In genomic region chr4:108166441-108167315, GRCh38 we compare ENCODE assay signal across 1 cellular context.
TF ChIP-seq lines count a peak whose summit lies in the region.

No MANE protein-coding gene starts in this region.

TF ChIP-seq in K562, 482 proteins besides CTCF, POLR2A, EP300 and RAD21 (continued from another document and continues in another):
- TF ChIP-seq ZBTB2 (IDR thresholded peaks at IDR 0.05) (no peak), HDAC1 (IDR thresholded peaks at IDR 0.05) (peak in 1 of 2 experiments; percentile 27; a peak in 2 of 4 replicates), ZNF239 (CRISPR knock-in tag; IDR thresholded peaks at IDR 0.05) (no peak), BRF1 (IDR thresholded peaks at IDR 0.05; ENCODE audit: borderline replicate concordance, extremely low read depth, insufficient read length) (no peak), TFE3 (CRISPR knock-in tag; IDR thresholded peaks at IDR 0.05) (no peak), SNAPC5 (CRISPR knock-in tag; IDR thresholded peaks at IDR 0.05) (no peak), ZNF507 (tag; conservative IDR thresholded peaks at IDR 0.05) (no peak), ZNF551 (CRISPR knock-in tag; IDR thresholded peaks at IDR 0.05) (no peak), ATF6 (CRISPR knock-in tag; IDR thresholded peaks at IDR 0.05) (no peak), FOXA3 (CRISPR knock-in tag; conservative IDR thresholded peaks at IDR 0.05 in 1 of 2, IDR thresholded peaks at IDR 0.05 in 1 of 2) (peak in 1 of 2 experiments; percentile 87; a peak in 2 of 4 replicates), LCOR (CRISPR knock-in tag; IDR thresholded peaks at IDR 0.05) (peak; percentile 67), ZNF518B (CRISPR knock-in tag; IDR thresholded peaks at IDR 0.05) (no peak), CGGBP1 (CRISPR knock-in tag; IDR thresholded peaks at IDR 0.05) (no peak), SIN3B (IDR thresholded peaks at IDR 0.05; ENCODE audit: low read depth) (peak; percentile 20; the same call in 1 of the 2 replicates), HDAC3 (IDR thresholded peaks at IDR 0.05; ENCODE audit: borderline replicate concordance, partially characterized antibody) (no peak), DPF2 (IDR thresholded peaks at IDR 0.05) (no peak; the same call in 1 of the 2 replicates), TARDBP (IDR thresholded peaks at IDR 0.05) (0 out of 2 replicates have a peak, but pooled peaks have one; percentile 22), ZBTB12 (CRISPR knock-in tag; IDR thresholded peaks at IDR 0.05) (no peak), ELF2 (CRISPR knock-in tag; IDR thresholded peaks at IDR 0.05) (no peak), PBX2 (CRISPR knock-in tag; IDR thresholded peaks at IDR 0.05; ENCODE audit: low read depth) (no peak), PBX2 (tag; conservative IDR thresholded peaks at IDR 0.05; ENCODE audit: low read depth) (no peak), BRD9 (IDR thresholded peaks at IDR 0.05; ENCODE audit: low read depth, partially characterized antibody) (no peak), HCFC1 (IDR thresholded peaks at IDR 0.05; ENCODE audit: low read depth, low read length) (no peak), YY1 (IDR thresholded peaks at IDR 0.05; ENCODE audit: borderline replicate concordance in 1 of 3, control insufficient read depth in 1 of 3, extremely low read depth in 1 of 3, insufficient read depth in 3 of 3, insufficient read length in 1 of 3, insufficient replicate concordance in 2 of 3, low read depth in 1 of 3, low read length in 2 of 3) (peak in 1 of 3 experiments; percentile 59), SIN3A (IDR thresholded peaks at IDR 0.05; ENCODE audit: borderline replicate concordance in 2 of 2, control insufficient read depth in 1 of 2, low read depth in 2 of 2, low read length in 2 of 2) (peak in 1 of 2 experiments; percentile 49; a peak in 2 of 4 replicates), GATAD2A (IDR thresholded peaks at IDR 0.05) (no peak), HBP1 (CRISPR knock-in tag; IDR thresholded peaks at IDR 0.05) (no peak), ZNF134 (CRISPR knock-in tag; conservative IDR thresholded peaks at IDR 0.05) (no peak), ZNF384 (IDR thresholded peaks at IDR 0.05; ENCODE audit: low read depth, low read length) (no peak), CBX2 (IDR thresholded peaks at IDR 0.05; ENCODE audit: insufficient read depth, low read length, poor library complexity, severe bottlenecking) (no peak), ZNF79 (CRISPR knock-in tag; IDR thresholded peaks at IDR 0.05; ENCODE audit: low read depth) (no peak), SAFB (IDR thresholded peaks at IDR 0.05; ENCODE audit: borderline replicate concordance, low read depth, low read length) (no peak), MTA2 (IDR thresholded peaks at IDR 0.05; ENCODE audit: low read depth) (no peak), DNMT1 (IDR thresholded peaks at IDR 0.05) (no peak), HMG20B (CRISPR knock-in tag; IDR thresholded peaks at IDR 0.05) (no peak), ZBTB11 (CRISPR knock-in tag; IDR thresholded peaks at IDR 0.05) (no peak; a peak in 1 of 6 replicates), EZH2 (IDR thresholded peaks at IDR 0.05; ENCODE audit: borderline replicate concordance, low read depth, low read length) (no peak), ZBTB7A (IDR thresholded peaks at IDR 0.05; ENCODE audit: borderline replicate concordance, control insufficient read depth, low read depth, low read length) (peak; percentile 87; the same call in 1 of the 2 replicates), ZNF140 (CRISPR knock-in tag; IDR thresholded peaks at IDR 0.05) (no peak), ILF3 (IDR thresholded peaks at IDR 0.05; ENCODE audit: borderline replicate concordance) (no peak), HNRNPK (IDR thresholded peaks at IDR 0.05; ENCODE audit: low read depth, low read length, poor library complexity, severe bottlenecking) (no peak), CREB3 (tag; conservative IDR thresholded peaks at IDR 0.05; ENCODE audit: low read depth) (no peak), PRMT5 (CRISPR knock-in tag; IDR thresholded peaks at IDR 0.05) (no peak)
